Comparison of ENCODE assay signal across 8 cellular contexts in genomic region chr2:225040862-225041209, GRCh38. TPM values are rescaled to one million over a fixed set of nuclear protein-coding genes. Genes with fewer than 3 reads are reported as not detected.
DNase-seq lines count a peak whose midpoint lies in the region; ATAC-seq lines count a peak whose summit lies in the region.

No MANE protein-coding gene starts in this region.

- H3K9ac ChIP-seq in trophoblast cell (ENCODE audit: low read length) = no peak overlapping the region

- H3K79me2 ChIP-seq in trophoblast cell (ENCODE audit: control insufficient read depth, insufficient read depth, low read length, poor library complexity) = no peaks in the 10 kb centered on the region

- DNase-seq in CD1c-positive myeloid dendritic cell (ENCODE audit: extremely low spot score) = peak; percentile 28
- DNase-seq in activated naive CD4-positive, alpha-beta T cell treated with anti-CD3 and anti-CD28 coated beads, Interleukin-2, amount 50 U/mL, for 72 hours (ENCODE audit: low spot score in 2 of 2) = peak; percentile 38 to 60
- DNase-seq in hippocampal formation (lab: John Stamatoyannopoulos, UW) = peak; percentile 73
- DNase-seq in stimulated activated CD4-positive, alpha-beta T cell treated with anti-CD3 and anti-CD28 coated beads, Interleukin-4, amount 100 ng/mL, for 1 hour = peak; percentile 51
- no peak for DNase-seq in trophoblast cell
- no peak for DNase-seq in inferior parietal cortex (ENCODE audit: extremely low spot score)

- no peak overlapping the region for H2BK120ac ChIP-seq in trophoblast cell (ENCODE audit: insufficient read depth, low read length, poor library complexity)

- H3K18ac ChIP-seq in trophoblast cell (ENCODE audit: low read length) = no peak overlapping the region

- no peak overlapping the region for H3K14ac ChIP-seq in trophoblast cell (ENCODE audit: low read length)

- H3K27ac Mint-ChIP-seq in activated naive CD4-positive, alpha-beta T cell treated with anti-CD3 and anti-CD28 coated beads, Interleukin-2, amount 50 U/mL, for 72 hours = peak overlapping the region; percentile 98 to 99

- peaks cover 16 to 18% of the 10 kb centered on the region in 2 donors for H3K36me3 Mint-ChIP-seq in activated naive CD4-positive, alpha-beta T cell treated with anti-CD3 and anti-CD28 coated beads, Interleukin-2, amount 50 U/mL, for 72 hours

- no peak overlapping the region for H3K23ac ChIP-seq in trophoblast cell (ENCODE audit: low read length)

- no peak overlapping the region for H2BK12ac ChIP-seq in trophoblast cell (ENCODE audit: low read length)

- H3K79me1 ChIP-seq in trophoblast cell (ENCODE audit: low read length) = no peaks in the 10 kb centered on the region

- no peak overlapping the region for H4K12ac ChIP-seq in trophoblast cell (ENCODE audit: low read depth, low read length)

- no peak overlapping the region for H4K91ac ChIP-seq in trophoblast cell (ENCODE audit: low read depth, low read length)

- peak overlapping the region; percentile 78 for H3K27ac ChIP-seq in KOPT-K1 (ENCODE audit: low read depth, low read length, poor library complexity, severe bottlenecking)
- no peak overlapping the region for H3K27ac ChIP-seq in trophoblast cell (ENCODE audit: low read depth, low read length)

- no peaks in the 10 kb centered on the region for H3K9me3 Mint-ChIP-seq in activated naive CD4-positive, alpha-beta T cell treated with anti-CD3 and anti-CD28 coated beads, Interleukin-2, amount 50 U/mL, for 72 hours

- no peaks in the 10 kb centered on the region for H3K36me3 ChIP-seq in KOPT-K1 (ENCODE audit: insufficient read depth, low read length)
- no peaks in the 10 kb centered on the region for H3K36me3 ChIP-seq in trophoblast cell (ENCODE audit: control insufficient read depth in 1 of 2, insufficient read depth in 2 of 2, low read length in 2 of 2)

- no peak overlapping the region for H3K4me2 ChIP-seq in trophoblast cell (ENCODE audit: low read length)

- H2AK5ac ChIP-seq in trophoblast cell (ENCODE audit: low read length) = no peak overlapping the region

- no peak overlapping the region for H2AFZ ChIP-seq in trophoblast cell (ENCODE audit: insufficient read depth, low read length, poor library complexity)

- H4K8ac ChIP-seq in trophoblast cell (ENCODE audit: low read depth, low read length) = no peak overlapping the region

- peaks cover 39% of the 10 kb centered on the region for H3K27me3 ChIP-seq in trophoblast cell (ENCODE audit: insufficient read depth, low read length)

- H3K4me1 ChIP-seq in trophoblast cell (ENCODE audit: control insufficient read depth in 1 of 2, insufficient read depth in 2 of 2, low read length in 2 of 2) = peaks cover 3 to 4% of the 10 kb centered on the region in 2 experiments

- peak; percentile 28 for ATAC-seq in GM21447 (IDR thresholded peaks at IDR 0.05; ENCODE audit: unreplicated experiment)
- ATAC-seq in activated naive CD4-positive, alpha-beta T cell treated with anti-CD3 and anti-CD28 coated beads, Interleukin-2, amount 50 U/mL, for 72 hours = peak; percentile 20 to 38

- H3K4me3 ChIP-seq in trophoblast cell (ENCODE audit: low read depth, low read length) = no peak overlapping the region

- H3K9me3 ChIP-seq in KOPT-K1 (ENCODE audit: insufficient read depth, low read length, poor library complexity, severe bottlenecking) (no peaks in the 10 kb centered on the region), trophoblast cell (ENCODE audit: insufficient read depth, low read depth, low read length) (no peaks in the 10 kb centered on the region)

- no peak overlapping the region for H2BK5ac ChIP-seq in trophoblast cell (ENCODE audit: low read depth, low read length, poor library complexity)

- WGBS in trophoblast cell (ENCODE audit: extremely low coverage, insufficient coverage, insufficient read length) = no CpG with 5 or more reads among the region's 9 CpGs

- H3K4ac ChIP-seq in trophoblast cell (ENCODE audit: low read depth, low read length) = no peak overlapping the region

RNA-seq across cellular contexts. Expression of gene DOCK10, which starts 1.4 kb away (rescaled TPM):
- total RNA-seq in activated naive CD4-positive, alpha-beta T cell treated with anti-CD3 and anti-CD28 coated beads, Interleukin-2, amount 50 U/mL, for 72 hours = 100 to 1,000 TPM; 173 to 197 TPM
- 0.04 and 0.08 TPM in 2 replicates for polyA plus RNA-seq in trophoblast cell (2013)

Comparison
In these comparisons a context has a peak if more than half of its experiments do, and no peak if none do; other contexts are left out.
1. DNase-seq: peak in CD1c-positive myeloid dendritic cell (single experiment), activated naive CD4-positive, alpha-beta T cell treated with anti-CD3 and anti-CD28 coated beads, Interleukin-2, amount 50 U/mL, for 72 hours (2 of 2), hippocampal formation (2 of 2) and stimulated activated CD4-positive, alpha-beta T cell treated with anti-CD3 and anti-CD28 coated beads, Interleukin-4, amount 100 ng/mL, for 1 hour (single experiment); none in trophoblast cell (0 of 2) and inferior parietal cortex (single experiment).